ENCODE assay signal across 12 cellular contexts in the genomic region with DNA sequence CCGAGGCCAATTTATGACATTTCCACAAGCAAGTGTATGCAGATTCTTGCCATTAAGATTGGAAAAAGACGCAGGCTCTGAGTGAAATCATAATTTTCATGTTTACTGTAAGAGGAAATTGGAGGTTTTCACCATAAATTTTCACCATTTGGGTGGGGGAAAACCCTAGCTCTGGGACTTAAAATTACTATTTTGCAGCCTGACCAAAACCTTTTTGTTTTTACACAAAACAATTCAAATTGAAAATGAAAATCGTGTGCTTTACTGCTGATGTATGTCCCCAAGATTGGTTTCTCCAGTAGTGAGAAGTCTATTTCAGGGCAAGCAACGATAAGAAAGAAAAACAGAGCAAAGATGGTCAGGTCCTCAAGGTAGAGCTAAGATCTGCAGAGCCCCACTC.
A peak's percentile ranks its signal among the peaks of the same experiment; 100 is the strongest.
DNase-seq lines count a peak whose midpoint lies in the region; ATAC-seq and TF ChIP-seq lines count a peak whose summit lies in the region.
"Had no signal": no experiment of that assay in that cellular context is flagged by ENCODE, and none has a peak within 500 bp of the region (broad histone marks: within the 10 kb centered on the region; RNA-seq: fewer than 3 reads in every experiment).

No MANE protein-coding gene starts in this region.

- no peak overlapping the region for H2BK20ac ChIP-seq in H9 (ENCODE audit: low read depth, low read length, poor library complexity, severe bottlenecking)

- H3K4me1 Mint-ChIP-seq in activated CD8-positive, alpha-beta memory T cell treated with anti-CD3 and anti-CD28 coated beads, Interleukin-2, amount 10 ng/mL, durations not matched to agents 7 days and 5 days = peaks cover 47% of the 10 kb centered on the region
- H3K4me1 Mint-ChIP-seq in H9 = peaks cover 73 to 87% of the 10 kb centered on the region in 2 experiments
- peaks cover 62% of the 10 kb centered on the region for H3K4me1 Mint-ChIP-seq in T-helper 2 cell treated with Interferon-gamma antibody and Interleukin-4, amounts not matched to agents 5 μg/mL and 100 μg/mL, for 36 hours (ENCODE audit: low read depth)
- H3K4me1 Mint-ChIP-seq in stimulated activated memory B cell treated with anti-CD40 and anti-IgM and Interleukin-4, amounts not matched to agents 10 μg/mL and 1 μg/mL and 100 μg/mL, for 72 hours = peaks cover 69% of the 10 kb centered on the region

- peak overlapping the region; percentile 13 for H3K27ac Mint-ChIP-seq in activated CD8-positive, alpha-beta memory T cell treated with anti-CD3 and anti-CD28 coated beads, Interleukin-2, amount 10 ng/mL, durations not matched to agents 7 days and 5 days
- peak overlapping the region; percentile 66 to 83 (median 72); a peak in 4 of 7 replicates for H3K27ac Mint-ChIP-seq in H9
- peak overlapping the region; percentile 79 for H3K27ac Mint-ChIP-seq in T-helper 2 cell treated with Interferon-gamma antibody and Interleukin-4, amounts not matched to agents 5 μg/mL and 100 μg/mL, for 36 hours
- peak overlapping the region; percentile 95 for H3K27ac Mint-ChIP-seq in stimulated activated memory B cell treated with anti-CD40 and anti-IgM and Interleukin-4, amounts not matched to agents 10 μg/mL and 1 μg/mL and 100 μg/mL, for 72 hours

- H3K27me3 ChIP-seq in H9 (ENCODE audit: insufficient read depth, low read length) = no peaks in the 10 kb centered on the region; the same call in 1 of the 2 replicates
- H3K27me3 ChIP-seq: tibial artery had no signal

- DNase-seq in activated CD8-positive, alpha-beta memory T cell treated with anti-CD3 and anti-CD28 coated beads, Interleukin-2, amount 10 ng/mL, durations not matched to agents 7 days and 5 days = no peak
- no peak for DNase-seq in activated CD8-positive, alpha-beta memory T cell treated with anti-CD3 and anti-CD28 coated beads, Interleukin-2, amount 50 U/mL, for 48 hours
- DNase-seq in H9 = no peak
- peak; percentile 60 for DNase-seq in T-helper 2 cell treated with Interferon-gamma antibody and Interleukin-4, amounts not matched to agents 5 μg/mL and 100 μg/mL, for 36 hours (ENCODE audit: low spot score)
- no peak for DNase-seq in NCI-H128 (lab: John Stamatoyannopoulos, UW; ENCODE audit: unreplicated experiment)
- DNase-seq in Right ventricle myocardium inferior (ENCODE audit: missing footprints) = no peak
- no peak for DNase-seq in SKM-1 treated with dmso at 0.1 percent for 144 hours (lab: John Stamatoyannopoulos, UW; ENCODE audit: unreplicated experiment)
- DNase-seq: activated CD4-positive, CD25-positive, alpha-beta regulatory T cell; immature natural killer cell; NCI-H1092 treated with DMSO at 0.1 percent for 48 hours; tibial artery had no signal

- intact Hi-C loops in Right ventricle myocardium inferior (cut with DNase I) = loop anchor here (5.0 kb wide), 1 partner anchor 49 kb away; no protein-coding TSS in a partner anchor

- H2AFZ ChIP-seq in H9 (ENCODE audit: low read length) = no peak overlapping the region

- no peak overlapping the region for H3K4ac ChIP-seq in H9 (ENCODE audit: low read depth, low read length)

- H3K4me2 ChIP-seq in H9 (ENCODE audit: insufficient read depth, insufficient read length, low read length) = no peak overlapping the region

- H3K9me3 Mint-ChIP-seq in activated CD8-positive, alpha-beta memory T cell treated with anti-CD3 and anti-CD28 coated beads, Interleukin-2, amount 10 ng/mL, durations not matched to agents 7 days and 5 days (ENCODE audit: low read depth) = no peaks in the 10 kb centered on the region
- H3K9me3 Mint-ChIP-seq in H9 = no peaks in the 10 kb centered on the region
- H3K9me3 Mint-ChIP-seq in T-helper 2 cell treated with Interferon-gamma antibody and Interleukin-4, amounts not matched to agents 5 μg/mL and 100 μg/mL, for 36 hours = no peaks in the 10 kb centered on the region
- no peaks in the 10 kb centered on the region for H3K9me3 Mint-ChIP-seq in stimulated activated memory B cell treated with anti-CD40 and anti-IgM and Interleukin-4, amounts not matched to agents 10 μg/mL and 1 μg/mL and 100 μg/mL, for 72 hours
- H3K9me3 Mint-ChIP-seq: immature natural killer cell had no signal

- peaks cover 9% of the 10 kb centered on the region for H3K23me2 ChIP-seq in H9 (ENCODE audit: insufficient read length, low read depth, low read length, poor library complexity, severe bottlenecking)

- H3K14ac ChIP-seq in H9 (ENCODE audit: insufficient read depth, low read length) = no peak overlapping the region; the same call in 1 of the 2 replicates

- no peak overlapping the region for H3T11ph ChIP-seq in H9 (ENCODE audit: low read length)

- H3K9ac ChIP-seq in H9 (ENCODE audit: extremely low read depth, insufficient read length, low read length) = no peak overlapping the region

- no peak overlapping the region for H4K5ac ChIP-seq in H9 (ENCODE audit: insufficient read length, low read depth, low read length)

- no peak overlapping the region for H3K23ac ChIP-seq in H9 (ENCODE audit: insufficient read length, low read depth, low read length)

- no peak overlapping the region for H4K8ac ChIP-seq in H9 (replicated peaks; ENCODE audit: insufficient read length, low read depth, low read length)

- TF ChIP-seq CTCF in H9 (conservative IDR thresholded peaks at IDR 0.05) = no peak

- H2AK5ac ChIP-seq in H9 (ENCODE audit: insufficient read length, low read length) = no peak overlapping the region

- H3K18ac ChIP-seq in H9 (ENCODE audit: insufficient read length, low read depth, low read length) = no peak overlapping the region

- no peak overlapping the region for H3K56ac ChIP-seq in H9 (ENCODE audit: insufficient read length, low read depth, low read length)

- H2BK5ac ChIP-seq in H9 (ENCODE audit: insufficient read length, low read length) = no peak overlapping the region

- CTCF ChIA-PET in activated CD8-positive, alpha-beta memory T cell treated with anti-CD3 and anti-CD28 coated beads, Interleukin-2, amount 10 ng/mL, durations not matched to agents 7 days and 5 days (lab: Charles Lee) = interaction anchor here (0.6 kb wide), 1 partner anchor 22 kb away, joined by 3 read pairs; no protein-coding TSS in a partner anchor

- peaks cover 34% of the 10 kb centered on the region for H3K27me3 Mint-ChIP-seq in activated CD8-positive, alpha-beta memory T cell treated with anti-CD3 and anti-CD28 coated beads, Interleukin-2, amount 10 ng/mL, durations not matched to agents 7 days and 5 days
- H3K27me3 Mint-ChIP-seq in H9 (ENCODE audit: low read depth) = no peaks in the 10 kb centered on the region
- peaks cover 2% of the 10 kb centered on the region for H3K27me3 Mint-ChIP-seq in T-helper 2 cell treated with Interferon-gamma antibody and Interleukin-4, amounts not matched to agents 5 μg/mL and 100 μg/mL, for 36 hours (ENCODE audit: low read depth)
- H3K27me3 Mint-ChIP-seq in stimulated activated memory B cell treated with anti-CD40 and anti-IgM and Interleukin-4, amounts not matched to agents 10 μg/mL and 1 μg/mL and 100 μg/mL, for 72 hours = no peaks in the 10 kb centered on the region

- H2BK15ac ChIP-seq in H9 (ENCODE audit: low read depth, low read length) = no peak overlapping the region

- no peak overlapping the region for H3K27ac ChIP-seq in H9 (ENCODE audit: insufficient read length, low read depth, low read length)
- H3K27ac ChIP-seq: tibial artery had no signal

- WGBS in H9 (ENCODE audit: extremely low coverage, insufficient read length, low lambda C conversion rate) = no CpG with 5 or more reads among the region's 4 CpGs

- peaks cover 11% of the 10 kb centered on the region for H3K4me1 ChIP-seq in H9 (ENCODE audit: insufficient read depth, low read length)

- peaks cover 4% of the 10 kb centered on the region; the same call in 1 of the 2 replicates for H3K79me2 ChIP-seq in H9 (ENCODE audit: insufficient read depth, low read length)

- peak overlapping the region; percentile 11 for H3K4me3 Mint-ChIP-seq in activated CD8-positive, alpha-beta memory T cell treated with anti-CD3 and anti-CD28 coated beads, Interleukin-2, amount 10 ng/mL, durations not matched to agents 7 days and 5 days
- H3K4me3 Mint-ChIP-seq in H9 = no peak overlapping the region; a peak in 1 of 5 replicates
- H3K4me3 Mint-ChIP-seq in T-helper 2 cell treated with Interferon-gamma antibody and Interleukin-4, amounts not matched to agents 5 μg/mL and 100 μg/mL, for 36 hours = peak overlapping the region; percentile 80
- peak overlapping the region; percentile 66 for H3K4me3 Mint-ChIP-seq in stimulated activated memory B cell treated with anti-CD40 and anti-IgM and Interleukin-4, amounts not matched to agents 10 μg/mL and 1 μg/mL and 100 μg/mL, for 72 hours

- H4K91ac ChIP-seq in H9 (ENCODE audit: insufficient read length, low read depth, low read length) = no peak overlapping the region

- H2BK12ac ChIP-seq in H9 (ENCODE audit: insufficient read length, low read depth, low read length) = no peak overlapping the region

- peak; percentile 57 for ATAC-seq in activated CD8-positive, alpha-beta memory T cell treated with anti-CD3 and anti-CD28 coated beads, Interleukin-2, amount 10 ng/mL, durations not matched to agents 7 days and 5 days
- ATAC-seq in stimulated activated memory B cell treated with anti-CD40 and anti-IgM and Interleukin-4, amounts not matched to agents 10 μg/mL and 1 μg/mL and 100 μg/mL, for 72 hours = peak; percentile 76
- no peak for ATAC-seq in Right ventricle myocardium inferior

- H4K20me1 ChIP-seq in H9 (ENCODE audit: control insufficient read depth, insufficient read depth, insufficient read length) = no peaks in the 10 kb centered on the region

- no peaks in the 10 kb centered on the region for H3K9me3 ChIP-seq in H9 (ENCODE audit: control insufficient read depth, low read depth, low read length)
- H3K9me3 ChIP-seq: tibial artery had no signal

- H3K36me3 Mint-ChIP-seq in activated CD8-positive, alpha-beta memory T cell treated with anti-CD3 and anti-CD28 coated beads, Interleukin-2, amount 10 ng/mL, durations not matched to agents 7 days and 5 days = peaks cover 12% of the 10 kb centered on the region
- peaks cover 3 to 24% (median 21%) of the 10 kb centered on the region in 3 experiments; a peak in 6 of 7 replicates for H3K36me3 Mint-ChIP-seq in H9 (ENCODE audit: insufficient read depth in 1 of 3, low read depth in 3 of 3)
- H3K36me3 Mint-ChIP-seq in T-helper 2 cell treated with Interferon-gamma antibody and Interleukin-4, amounts not matched to agents 5 μg/mL and 100 μg/mL, for 36 hours (ENCODE audit: low read depth) = peaks cover 17% of the 10 kb centered on the region
- peaks cover 11% of the 10 kb centered on the region for H3K36me3 Mint-ChIP-seq in stimulated activated memory B cell treated with anti-CD40 and anti-IgM and Interleukin-4, amounts not matched to agents 10 μg/mL and 1 μg/mL and 100 μg/mL, for 72 hours

- no peaks in the 10 kb centered on the region for H3K79me1 ChIP-seq in H9 (ENCODE audit: insufficient read depth, low read depth, low read length, poor library complexity, severe bottlenecking)

- no peak overlapping the region for H2BK120ac ChIP-seq in H9 (ENCODE audit: low read depth, low read length, poor library complexity, severe bottlenecking)

Comparison
In these comparisons a context has a peak if more than half of its experiments do, and no peak if none do; other contexts are left out.
1. H3K27ac Mint-ChIP-seq: peak in every context shown above with its lines; median percentile 95 in stimulated activated memory B cell treated with anti-CD40 and anti-IgM and Interleukin-4, amounts not matched to agents 10 μg/mL and 1 μg/mL and 100 μg/mL, for 72 hours; 79 in T-helper 2 cell treated with Interferon-gamma antibody and Interleukin-4, amounts not matched to agents 5 μg/mL and 100 μg/mL, for 36 hours; 72 in H9; 13 in activated CD8-positive, alpha-beta memory T cell treated with anti-CD3 and anti-CD28 coated beads, Interleukin-2, amount 10 ng/mL, durations not matched to agents 7 days and 5 days.
2. H3K4me3 Mint-ChIP-seq: peak in activated CD8-positive, alpha-beta memory T cell treated with anti-CD3 and anti-CD28 coated beads, Interleukin-2, amount 10 ng/mL, durations not matched to agents 7 days and 5 days (single experiment), T-helper 2 cell treated with Interferon-gamma antibody and Interleukin-4, amounts not matched to agents 5 μg/mL and 100 μg/mL, for 36 hours (single experiment) and stimulated activated memory B cell treated with anti-CD40 and anti-IgM and Interleukin-4, amounts not matched to agents 10 μg/mL and 1 μg/mL and 100 μg/mL, for 72 hours (single experiment); none in H9 (0 of 2).